ENCODE assay signal across 1 cellular context in the genomic region with DNA sequence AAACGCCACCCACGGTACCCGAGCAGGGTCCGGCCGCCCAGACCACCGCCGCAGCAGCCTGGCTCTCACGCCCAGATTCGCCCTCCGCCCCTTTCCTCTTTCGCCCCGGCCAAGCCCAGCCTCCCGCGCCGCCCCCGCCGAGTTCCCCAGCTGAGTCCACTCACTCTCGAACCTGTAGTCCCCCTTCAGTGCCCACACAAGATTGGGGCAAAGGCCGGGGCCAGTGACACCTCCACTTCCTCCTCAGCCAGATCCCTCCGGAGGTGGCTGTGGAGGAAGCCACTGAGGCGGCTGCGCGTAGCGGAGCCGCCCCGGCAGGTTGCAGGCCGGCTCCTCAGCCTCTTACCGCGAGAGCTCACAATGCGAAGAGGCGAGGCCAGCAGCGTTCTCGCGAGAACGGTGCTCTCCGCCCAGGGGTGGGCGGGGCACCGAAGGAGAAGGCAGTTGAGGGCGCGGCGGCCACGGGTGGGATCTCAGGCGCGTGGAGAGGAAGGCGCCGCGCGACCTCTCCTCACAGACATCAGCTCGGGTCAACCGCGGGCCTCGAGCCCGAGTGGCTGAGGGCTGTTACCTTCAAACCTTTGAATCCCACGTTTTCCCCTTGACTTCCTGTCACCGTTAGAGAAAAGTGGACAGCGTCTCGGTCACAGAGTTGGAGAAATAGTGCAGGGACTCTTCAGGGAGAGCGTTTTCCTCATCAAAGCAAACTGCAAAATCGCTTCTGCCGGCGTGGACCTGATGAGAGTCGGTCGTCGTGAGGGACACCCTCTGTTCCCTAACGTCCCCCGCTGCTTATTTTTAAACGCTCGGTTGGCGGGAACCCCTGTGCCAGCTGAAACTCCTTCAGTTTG.
TF ChIP-seq lines count a peak whose summit lies in the region.

A gene (minus strand): TSS at position 295 of the 851 bp plus-strand sequence. CDS start 18,098 bp downstream, outside the sequence.

TF ChIP-seq in K562, 482 proteins besides CTCF, POLR2A, EP300 and RAD21 (continued from another document and continues in another):
- TF ChIP-seq, protein P1, sequence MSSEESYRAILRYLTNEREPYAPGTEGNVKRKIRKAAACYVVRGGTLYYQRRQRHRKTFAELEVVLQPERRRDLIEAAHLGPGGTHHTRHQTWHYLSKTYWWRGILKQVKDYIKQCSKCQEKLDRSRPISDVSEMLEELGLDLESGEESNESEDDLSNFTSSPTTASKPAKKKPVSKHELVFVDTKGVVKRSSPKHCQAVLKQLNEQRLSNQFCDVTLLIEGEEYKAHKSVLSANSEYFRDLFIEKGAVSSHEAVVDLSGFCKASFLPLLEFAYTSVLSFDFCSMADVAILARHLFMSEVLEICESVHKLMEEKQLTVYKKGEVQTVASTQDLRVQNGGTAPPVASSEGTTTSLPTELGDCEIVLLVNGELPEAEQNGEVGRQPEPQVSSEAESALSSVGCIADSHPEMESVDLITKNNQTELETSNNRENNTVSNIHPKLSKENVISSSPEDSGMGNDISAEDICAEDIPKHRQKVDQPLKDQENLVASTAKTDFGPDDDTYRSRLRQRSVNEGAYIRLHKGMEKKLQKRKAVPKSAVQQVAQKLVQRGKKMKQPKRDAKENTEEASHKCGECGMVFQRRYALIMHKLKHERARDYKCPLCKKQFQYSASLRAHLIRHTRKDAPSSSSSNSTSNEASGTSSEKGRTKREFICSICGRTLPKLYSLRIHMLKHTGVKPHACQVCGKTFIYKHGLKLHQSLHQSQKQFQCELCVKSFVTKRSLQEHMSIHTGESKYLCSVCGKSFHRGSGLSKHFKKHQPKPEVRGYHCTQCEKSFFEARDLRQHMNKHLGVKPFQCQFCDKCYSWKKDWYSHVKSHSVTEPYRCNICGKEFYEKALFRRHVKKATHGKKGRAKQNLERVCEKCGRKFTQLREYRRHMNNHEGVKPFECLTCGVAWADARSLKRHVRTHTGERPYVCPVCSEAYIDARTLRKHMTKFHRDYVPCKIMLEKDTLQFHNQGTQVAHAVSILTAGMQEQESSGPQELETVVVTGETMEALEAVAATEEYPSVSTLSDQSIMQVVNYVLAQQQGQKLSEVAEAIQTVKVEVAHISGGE (CRISPR knock-in tag; IDR thresholded peaks at IDR 0.05) = no peak; a peak in 1 of 6 replicates
- TF ChIP-seq, protein P2, sequence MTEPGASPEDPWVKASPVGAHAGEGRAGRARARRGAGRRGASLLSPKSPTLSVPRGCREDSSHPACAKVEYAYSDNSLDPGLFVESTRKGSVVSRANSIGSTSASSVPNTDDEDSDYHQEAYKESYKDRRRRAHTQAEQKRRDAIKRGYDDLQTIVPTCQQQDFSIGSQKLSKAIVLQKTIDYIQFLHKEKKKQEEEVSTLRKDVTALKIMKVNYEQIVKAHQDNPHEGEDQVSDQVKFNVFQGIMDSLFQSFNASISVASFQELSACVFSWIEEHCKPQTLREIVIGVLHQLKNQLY (CRISPR knock-in tag; conservative IDR thresholded peaks at IDR 0.05) = no peak
- TF ChIP-seq SMARCA5 (IDR thresholded peaks at IDR 0.05) (no peak), NR3C1 (CRISPR knock-in tag; IDR thresholded peaks at IDR 0.05) (no peak), DACH1 (IDR thresholded peaks at IDR 0.05; ENCODE audit: partially characterized antibody) (no peak), YBX1 (IDR thresholded peaks at IDR 0.05) (no peak), ZNF124 (CRISPR knock-in tag; IDR thresholded peaks at IDR 0.05) (no peak), NELFE (IDR thresholded peaks at IDR 0.05; ENCODE audit: insufficient read depth, insufficient read length) (no peak), TARDBP (IDR thresholded peaks at IDR 0.05) (no peak), FOXM1 (IDR thresholded peaks at IDR 0.05; ENCODE audit: low read depth) (peak; percentile 82), FOXM1 (CRISPR knock-in tag; IDR thresholded peaks at IDR 0.05; ENCODE audit: low read depth) (no peak), ZNF24 (IDR thresholded peaks at IDR 0.05) (peak; percentile 68), SIX5 (IDR thresholded peaks at IDR 0.05; ENCODE audit: borderline replicate concordance in 1 of 2, insufficient read depth in 1 of 2, low read depth in 1 of 2, low read length in 2 of 2) (no peak), ZNF57 (CRISPR knock-in tag; IDR thresholded peaks at IDR 0.05) (no peak), MAFG (tag; conservative IDR thresholded peaks at IDR 0.05) (no peak), ELF1 (tag; IDR thresholded peaks at IDR 0.05) (peak; percentile 69; the same call in 1 of the 2 replicates), HCFC1 (IDR thresholded peaks at IDR 0.05; ENCODE audit: low read depth, low read length) (no peak), PPARD (CRISPR knock-in tag; IDR thresholded peaks at IDR 0.05) (no peak), ILF3 (IDR thresholded peaks at IDR 0.05; ENCODE audit: borderline replicate concordance) (no peak), TAF9B (IDR thresholded peaks at IDR 0.05; ENCODE audit: partially characterized antibody) (peak; percentile 77), RBM15 (IDR thresholded peaks at IDR 0.05; ENCODE audit: insufficient read depth, low read length) (no peak), RCOR1 (IDR thresholded peaks at IDR 0.05; ENCODE audit: borderline replicate concordance in 1 of 2, low read depth in 2 of 2, low read length in 2 of 2) (no peak), ZNF324 (CRISPR knock-in tag; IDR thresholded peaks at IDR 0.05) (no peak), ZNF780A (CRISPR knock-in tag; IDR thresholded peaks at IDR 0.05) (no peak), MAFK (IDR thresholded peaks at IDR 0.05; ENCODE audit: low read length) (no peak), ZNF431 (CRISPR knock-in tag; IDR thresholded peaks at IDR 0.05) (peak; percentile 16; the same call in 1 of the 2 replicates), PHF21A (IDR thresholded peaks at IDR 0.05; ENCODE audit: borderline replicate concordance, low read depth) (no peak), ZNF143 (CRISPR knock-in tag; IDR thresholded peaks at IDR 0.05) (no peak), POLR3A (IDR thresholded peaks at IDR 0.05; ENCODE audit: borderline replicate concordance, extremely low read depth, insufficient read depth, insufficient read length) (no peak), ATF1 (CRISPR knock-in tag; IDR thresholded peaks at IDR 0.05) (no peak), ATF1 (tag; IDR thresholded peaks at IDR 0.05) (peak; percentile 34; the same call in 1 of the 2 replicates), SIN3B (IDR thresholded peaks at IDR 0.05; ENCODE audit: low read depth) (no peak), SMARCA4 (IDR thresholded peaks at IDR 0.05) (0 out of 2 replicates have a peak, but pooled peaks have one; percentile 21), YY1 (IDR thresholded peaks at IDR 0.05; ENCODE audit: borderline replicate concordance in 1 of 3, control insufficient read depth in 1 of 3, extremely low read depth in 1 of 3, insufficient read depth in 3 of 3, insufficient read length in 1 of 3, insufficient replicate concordance in 2 of 3, low read depth in 1 of 3, low read length in 2 of 3) (peak in 2 of 3 experiments; percentile 43 to 59), HEY1 (CRISPR knock-in tag; IDR thresholded peaks at IDR 0.05; ENCODE audit: borderline replicate concordance) (no peak), SNIP1 (IDR thresholded peaks at IDR 0.05; ENCODE audit: low read depth) (no peak), RB1 (IDR thresholded peaks at IDR 0.05; ENCODE audit: low read depth) (no peak), BDP1 (IDR thresholded peaks at IDR 0.05; ENCODE audit: insufficient read depth, insufficient read length) (no peak), SMAD2 (IDR thresholded peaks at IDR 0.05; ENCODE audit: low read depth, low read length) (no peak)
- TF ChIP-seq, protein P3, sequence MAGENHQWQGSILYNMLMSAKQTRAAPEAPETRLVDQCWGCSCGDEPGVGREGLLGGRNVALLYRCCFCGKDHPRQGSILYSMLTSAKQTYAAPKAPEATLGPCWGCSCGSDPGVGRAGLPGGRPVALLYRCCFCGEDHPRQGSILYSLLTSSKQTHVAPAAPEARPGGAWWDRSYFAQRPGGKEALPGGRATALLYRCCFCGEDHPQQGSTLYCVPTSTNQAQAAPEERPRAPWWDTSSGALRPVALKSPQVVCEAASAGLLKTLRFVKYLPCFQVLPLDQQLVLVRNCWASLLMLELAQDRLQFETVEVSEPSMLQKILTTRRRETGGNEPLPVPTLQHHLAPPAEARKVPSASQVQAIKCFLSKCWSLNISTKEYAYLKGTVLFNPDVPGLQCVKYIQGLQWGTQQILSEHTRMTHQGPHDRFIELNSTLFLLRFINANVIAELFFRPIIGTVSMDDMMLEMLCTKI (IDR thresholded peaks at IDR 0.05; ENCODE audit: partially characterized antibody) = no peak
- TF ChIP-seq, protein P4, sequence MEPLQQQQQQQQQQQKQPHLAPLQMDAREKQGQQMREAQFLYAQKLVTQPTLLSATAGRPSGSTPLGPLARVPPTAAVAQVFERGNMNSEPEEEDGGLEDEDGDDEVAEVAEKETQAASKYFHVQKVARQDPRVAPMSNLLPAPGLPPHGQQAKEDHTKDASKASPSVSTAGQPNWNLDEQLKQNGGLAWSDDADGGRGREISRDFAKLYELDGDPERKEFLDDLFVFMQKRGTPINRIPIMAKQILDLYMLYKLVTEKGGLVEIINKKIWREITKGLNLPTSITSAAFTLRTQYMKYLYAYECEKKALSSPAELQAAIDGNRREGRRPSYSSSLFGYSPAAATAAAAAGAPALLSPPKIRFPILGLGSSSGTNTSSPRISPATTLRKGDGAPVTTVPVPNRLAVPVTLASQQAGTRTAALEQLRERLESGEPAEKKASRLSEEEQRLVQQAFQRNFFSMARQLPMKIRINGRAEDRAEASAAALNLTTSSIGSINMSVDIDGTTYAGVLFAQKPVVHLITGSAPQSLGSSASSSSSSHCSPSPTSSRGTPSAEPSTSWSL (CRISPR knock-in tag; IDR thresholded peaks at IDR 0.05; ENCODE audit: borderline replicate concordance) = no peak
- TF ChIP-seq, protein P5, sequence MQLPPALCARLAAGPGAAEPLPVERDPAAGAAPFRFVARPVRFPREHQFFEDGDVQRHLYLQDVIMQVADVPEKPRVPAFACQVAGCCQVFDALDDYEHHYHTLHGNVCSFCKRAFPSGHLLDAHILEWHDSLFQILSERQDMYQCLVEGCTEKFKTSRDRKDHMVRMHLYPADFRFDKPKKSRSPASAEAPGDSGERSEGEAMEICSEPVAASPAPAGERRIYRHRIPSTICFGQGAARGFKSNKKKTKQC (CRISPR knock-in tag; IDR thresholded peaks at IDR 0.05) = peak; percentile 83
- TF ChIP-seq, protein P6, sequence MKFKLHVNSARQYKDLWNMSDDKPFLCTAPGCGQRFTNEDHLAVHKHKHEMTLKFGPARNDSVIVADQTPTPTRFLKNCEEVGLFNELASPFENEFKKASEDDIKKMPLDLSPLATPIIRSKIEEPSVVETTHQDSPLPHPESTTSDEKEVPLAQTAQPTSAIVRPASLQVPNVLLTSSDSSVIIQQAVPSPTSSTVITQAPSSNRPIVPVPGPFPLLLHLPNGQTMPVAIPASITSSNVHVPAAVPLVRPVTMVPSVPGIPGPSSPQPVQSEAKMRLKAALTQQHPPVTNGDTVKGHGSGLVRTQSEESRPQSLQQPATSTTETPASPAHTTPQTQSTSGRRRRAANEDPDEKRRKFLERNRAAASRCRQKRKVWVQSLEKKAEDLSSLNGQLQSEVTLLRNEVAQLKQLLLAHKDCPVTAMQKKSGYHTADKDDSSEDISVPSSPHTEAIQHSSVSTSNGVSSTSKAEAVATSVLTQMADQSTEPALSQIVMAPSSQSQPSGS (CRISPR knock-in tag; IDR thresholded peaks at IDR 0.05) = no peak
- TF ChIP-seq, protein P7, sequence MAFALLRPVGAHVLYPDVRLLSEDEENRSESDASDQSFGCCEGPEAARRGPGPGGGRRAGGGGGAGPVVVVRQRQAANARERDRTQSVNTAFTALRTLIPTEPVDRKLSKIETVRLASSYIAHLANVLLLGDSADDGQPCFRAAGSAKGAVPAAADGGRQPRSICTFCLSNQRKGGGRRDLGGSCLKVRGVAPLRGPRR (CRISPR knock-in tag; IDR thresholded peaks at IDR 0.05) = no peak
- TF ChIP-seq, protein P8, sequence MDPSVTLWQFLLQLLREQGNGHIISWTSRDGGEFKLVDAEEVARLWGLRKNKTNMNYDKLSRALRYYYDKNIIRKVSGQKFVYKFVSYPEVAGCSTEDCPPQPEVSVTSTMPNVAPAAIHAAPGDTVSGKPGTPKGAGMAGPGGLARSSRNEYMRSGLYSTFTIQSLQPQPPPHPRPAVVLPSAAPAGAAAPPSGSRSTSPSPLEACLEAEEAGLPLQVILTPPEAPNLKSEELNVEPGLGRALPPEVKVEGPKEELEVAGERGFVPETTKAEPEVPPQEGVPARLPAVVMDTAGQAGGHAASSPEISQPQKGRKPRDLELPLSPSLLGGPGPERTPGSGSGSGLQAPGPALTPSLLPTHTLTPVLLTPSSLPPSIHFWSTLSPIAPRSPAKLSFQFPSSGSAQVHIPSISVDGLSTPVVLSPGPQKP (CRISPR knock-in tag; IDR thresholded peaks at IDR 0.05) = no peak
